8 cellular contexts compared by ENCODE assay signal in the genomic region with DNA sequence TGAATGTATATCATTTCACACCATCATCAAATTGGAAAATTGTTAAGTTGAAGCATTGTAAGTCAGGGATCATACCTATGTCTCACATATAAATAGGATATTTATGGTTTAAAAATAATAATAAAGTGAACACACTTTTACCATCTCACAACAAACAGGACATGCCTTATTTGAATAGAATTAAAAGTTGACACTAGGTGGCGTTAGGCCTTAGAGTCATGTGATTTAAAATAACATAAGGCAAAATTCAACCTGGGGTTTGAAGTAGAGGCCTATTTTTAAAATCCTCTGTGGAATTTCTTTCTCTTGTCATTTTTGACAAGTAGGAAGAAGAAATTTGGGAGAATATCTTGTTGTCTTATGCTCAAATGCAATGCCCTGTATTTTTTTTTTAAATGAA.
DNase-seq lines count a peak whose midpoint lies in the region; ATAC-seq and TF ChIP-seq lines count a peak whose summit lies in the region.
"Had no signal": no experiment of that assay in that cellular context is flagged by ENCODE, and none has a peak within 500 bp of the region (broad histone marks: within the 10 kb centered on the region; RNA-seq: fewer than 3 reads in every experiment).

No MANE protein-coding gene starts in this region.

- peak; percentile 40; the same call in 2 of the 3 replicates for TF ChIP-seq CTCF in GM12872 (IDR thresholded peaks at IDR 0.05; ENCODE audit: insufficient read depth, low read depth, low read length)
- peak; percentile 47 for TF ChIP-seq CTCF in mesothelial cell of epicardium (IDR thresholded peaks at IDR 0.05; ENCODE audit: unreplicated experiment)

- H3K4me1 ChIP-seq in adipocyte (ENCODE audit: control insufficient read depth, insufficient read depth, low read length): no peaks in the 10 kb centered on the region

- H3K27me3 ChIP-seq in adipocyte (replicated peaks; ENCODE audit: control insufficient read depth, insufficient read depth, low read length): no peaks in the 10 kb centered on the region

- H3K27me3 Mint-ChIP-seq in mesothelial cell of epicardium (ENCODE audit: low read depth): no peaks in the 10 kb centered on the region
- H3K27me3 Mint-ChIP-seq: memory B cell had no signal

- intact Hi-C loops in head of caudate nucleus (cut with DNase I): no loop called here

- DNase-seq in HPDE6-E6E7 (ENCODE audit: extremely low spot score) (peak; percentile 4), adipocyte (ENCODE audit: low read depth) (peak; percentile 2), mesothelial cell of epicardium (ENCODE audit: low spot score in 2 of 2, unreplicated experiment in 2 of 2) (no peak), head of caudate nucleus (no peak)
- DNase-seq in activated CD4-positive, CD25-positive, alpha-beta regulatory T cell (lab: John Stamatoyannopoulos, UW): no peak

- H3K4me3 ChIP-seq in adipocyte (ENCODE audit: low read length): no peak overlapping the region

- H3K36me3 ChIP-seq in adipocyte (ENCODE audit: control insufficient read depth, insufficient read depth, low read length, severe bottlenecking): no peaks in the 10 kb centered on the region

- peaks cover 3% of the 10 kb centered on the region for H3K9me3 ChIP-seq in adipocyte (ENCODE audit: control insufficient read depth, low read length)

- H3K9ac ChIP-seq in adipocyte (ENCODE audit: low read length): no peak overlapping the region

- peaks cover 19% of the 10 kb centered on the region for H3K36me3 Mint-ChIP-seq in mesothelial cell of epicardium
- H3K36me3 Mint-ChIP-seq: memory B cell had no signal

- H3K27ac Mint-ChIP-seq in mesothelial cell of epicardium: no peak overlapping the region
- H3K27ac Mint-ChIP-seq: memory B cell had no signal

- H3K4me3 Mint-ChIP-seq in mesothelial cell of epicardium: no peak overlapping the region
- H3K4me3 Mint-ChIP-seq: memory B cell had no signal

- ATAC-seq in HG03571 (IDR thresholded peaks at IDR 0.05; ENCODE audit: unreplicated experiment): no peak

- H3K4me1 Mint-ChIP-seq in mesothelial cell of epicardium: no peaks in the 10 kb centered on the region
- H3K4me1 Mint-ChIP-seq: memory B cell had no signal

- H3K9me3 Mint-ChIP-seq in mesothelial cell of epicardium: peaks cover 31% of the 10 kb centered on the region

Comparison
In these comparisons a context has a peak if more than half of its experiments do, and no peak if none do; other contexts are left out.
1. DNase-seq: peak in HPDE6-E6E7 (single experiment) and adipocyte (single experiment); none in mesothelial cell of epicardium (0 of 2), head of caudate nucleus (0 of 42) and activated CD4-positive, CD25-positive, alpha-beta regulatory T cell (0 of 4).